ENCODE assay signal across 8 cellular contexts in genomic region chr13:97975851-97976550, GRCh38. TPM values are rescaled to one million over a fixed set of nuclear protein-coding genes. Genes with fewer than 3 reads are reported as not detected.
DNase-seq lines count a peak whose midpoint lies in the region; ATAC-seq and TF ChIP-seq lines count a peak whose summit lies in the region.

No MANE protein-coding gene starts in this region.

- peaks cover 15% of the 10 kb centered on the region for H3F3A ChIP-seq in SK-N-SH (replicated peaks; ENCODE audit: insufficient read depth)

- H3K9me3 ChIP-seq in SK-N-SH (no peaks in the 10 kb centered on the region), testis (no peaks in the 10 kb centered on the region)

- H3K79me2 ChIP-seq in SK-N-SH (ENCODE audit: insufficient read depth), result peaks cover 42% of the 10 kb centered on the region

- TF ChIP-seq RAD21 in SK-N-SH (IDR thresholded peaks at IDR 0.05; ENCODE audit: low read length), result no peak

- peak overlapping the region; percentile 91 to 99 for H3K27ac Mint-ChIP-seq in activated naive CD4-positive, alpha-beta T cell treated with anti-CD3 and anti-CD28 coated beads, Interleukin-2, amount 50 U/mL, for 72 hours
- H3K27ac Mint-ChIP-seq in glutamatergic neuron (ENCODE audit: unreplicated experiment), result peak overlapping the region; percentile 84

- peak overlapping the region; percentile 87 for H3K27ac ChIP-seq in SK-N-SH (ENCODE audit: low read depth in 2 of 2, low read length in 1 of 2)
- H3K27ac ChIP-seq in testis, result peak overlapping the region; percentile 80 to 97

- peak overlapping the region; percentile 86 for H3K9ac ChIP-seq in SK-N-SH

- H3K4me3 ChIP-seq in NB4 (ENCODE audit: low read depth, low read length) (peak overlapping the region; percentile 65), SK-N-SH (ENCODE audit: low read depth in 2 of 2, low read length in 1 of 2) (peak overlapping the region; percentile 59 to 78), testis (peak overlapping the region; percentile 64 to 88)

- intact Hi-C loops in testis (cut with DNase I; ENCODE audit: low total_unique reads), result no loop called here

- H3K27me3 ChIP-seq in SK-N-SH (ENCODE audit: insufficient read depth) (no peaks in the 10 kb centered on the region), testis (no peaks in the 10 kb centered on the region)

- peak overlapping the region; percentile 96 for H3K4me2 ChIP-seq in SK-N-SH

- POLR2A ChIA-PET in SK-N-SH (lab: Yijun Ruan, JAX), result no interaction called here

- ATAC-seq in HG02571 (IDR thresholded peaks at IDR 0.05; ENCODE audit: unreplicated experiment), result peak; percentile 90
- peak; percentile 86 to 92 for ATAC-seq in activated naive CD4-positive, alpha-beta T cell treated with anti-CD3 and anti-CD28 coated beads, Interleukin-2, amount 50 U/mL, for 72 hours
- peak; percentile 95 for ATAC-seq in omental fat pad (ENCODE audit: low FRiP score)

- peak; percentile 65 for TF ChIP-seq POLR2A in GM10847 (IDR thresholded peaks at IDR 0.05; ENCODE audit: extremely low read depth, insufficient read length)
- TF ChIP-seq POLR2A in NB4 (IDR thresholded peaks at IDR 0.05; ENCODE audit: extremely low read depth, insufficient read length), result peak; percentile 72
- TF ChIP-seq POLR2A in testis (IDR thresholded peaks at IDR 0.05), result peak; percentile 63

- H3K9me3 Mint-ChIP-seq in activated naive CD4-positive, alpha-beta T cell treated with anti-CD3 and anti-CD28 coated beads, Interleukin-2, amount 50 U/mL, for 72 hours, result no peaks in the 10 kb centered on the region
- peaks cover 2% of the 10 kb centered on the region for H3K9me3 Mint-ChIP-seq in glutamatergic neuron (ENCODE audit: unreplicated experiment)

- TF ChIP-seq CTCF in NB4 (IDR thresholded peaks at IDR 0.05; ENCODE audit: low read depth, low read length), result no peak
- no peak for TF ChIP-seq CTCF in SK-N-SH (IDR thresholded peaks at IDR 0.05)
- TF ChIP-seq CTCF in glutamatergic neuron (IDR thresholded peaks at IDR 0.05; ENCODE audit: partially characterized antibody, unreplicated experiment), result no peak
- TF ChIP-seq CTCF in omental fat pad (IDR thresholded peaks at IDR 0.05), result no peak
- peak in 1 of 3 experiments; percentile 11 for TF ChIP-seq CTCF in testis (IDR thresholded peaks at IDR 0.05)

- H3K36me3 Mint-ChIP-seq in activated naive CD4-positive, alpha-beta T cell treated with anti-CD3 and anti-CD28 coated beads, Interleukin-2, amount 50 U/mL, for 72 hours, result peaks cover 8 to 12% of the 10 kb centered on the region in 2 donors
- H3K36me3 Mint-ChIP-seq in glutamatergic neuron (ENCODE audit: unreplicated experiment), result no peaks in the 10 kb centered on the region

- DNase-seq in NB4 (ENCODE audit: low read depth) (peak; percentile 93), SK-N-SH (peak; percentile 98), glutamatergic neuron (peak; percentile 96), omental fat pad (ENCODE audit: low spot score) (peak; percentile 56), testis (peak; percentile 51)
- peak; percentile 92 to 94 for DNase-seq in activated naive CD4-positive, alpha-beta T cell treated with anti-CD3 and anti-CD28 coated beads, Interleukin-2, amount 50 U/mL, for 72 hours (ENCODE audit: low spot score in 2 of 2)

- H2AFZ ChIP-seq in SK-N-SH (ENCODE audit: low read depth), result peak overlapping the region; percentile 72

- H3K4me1 Mint-ChIP-seq in glutamatergic neuron (ENCODE audit: low read depth, unreplicated experiment), result peaks cover 9% of the 10 kb centered on the region

- H3K4me1 ChIP-seq in SK-N-SH (ENCODE audit: control insufficient read depth in 1 of 2, insufficient read depth in 2 of 2, low read depth in 1 of 2, low read length in 1 of 2) (peaks cover 9 to 16% of the 10 kb centered on the region in 2 experiments; a peak in 3 of 4 replicates), testis (peaks cover 9% of the 10 kb centered on the region)

- CTCF ChIA-PET in SK-N-SH (lab: Yijun Ruan, JAX), result no interaction called here

- H3K36me3 ChIP-seq in SK-N-SH (replicated peaks in 1 of 2; ENCODE audit: control insufficient read depth in 1 of 2, insufficient read depth in 2 of 2, low read length in 1 of 2), result peaks cover 0 to 9% of the 10 kb centered on the region in 2 experiments
- no peaks in the 10 kb centered on the region for H3K36me3 ChIP-seq in testis (ENCODE audit: low read depth, missing control alignments)

- WGBS in SK-N-SH (ENCODE audit: low lambda C conversion rate), result 0% methylated on average over 14 of the region's 72 CpGs
- WGBS in testis, 2 donors, result 0 to 2% methylated on average over 13 of the region's 72 CpGs

- no peaks in the 10 kb centered on the region for H3K9me2 ChIP-seq in SK-N-SH

- no peak for TF ChIP-seq EP300 in SK-N-SH (IDR thresholded peaks at IDR 0.05; ENCODE audit: borderline replicate concordance in 1 of 2, low read depth in 1 of 2, low read length in 1 of 2)

- H4K20me1 ChIP-seq in SK-N-SH (ENCODE audit: insufficient read depth), result peaks cover 12% of the 10 kb centered on the region

- H3K27me3 Mint-ChIP-seq in glutamatergic neuron (ENCODE audit: unreplicated experiment), result peaks cover 5% of the 10 kb centered on the region

- H3K4me3 Mint-ChIP-seq in glutamatergic neuron (ENCODE audit: unreplicated experiment), result peak overlapping the region; percentile 89

TF ChIP-seq in SK-N-SH, 30 proteins besides CTCF, POLR2A, EP300 and RAD21:
- TF ChIP-seq GATA2 (CRISPR knock-in tag; IDR thresholded peaks at IDR 0.05) (no peak), POLR2AphosphoS5 (IDR thresholded peaks at IDR 0.05; ENCODE audit: low read depth, low read length) (peak; percentile 14; the same call in 1 of the 2 replicates), MAX (IDR thresholded peaks at IDR 0.05; ENCODE audit: low read depth) (peak; percentile 56; the same call in 1 of the 2 replicates), NRF1 (IDR thresholded peaks at IDR 0.05; ENCODE audit: low read depth, low read length) (peak; percentile 65), FOSL2 (IDR thresholded peaks at IDR 0.05; ENCODE audit: borderline replicate concordance, low read depth) (peak; percentile 36; the same call in 1 of the 2 replicates), MXI1 (IDR thresholded peaks at IDR 0.05; ENCODE audit: low read depth, low read length) (peak; percentile 53; the same call in 1 of the 2 replicates), TCF12 (IDR thresholded peaks at IDR 0.05) (no peak), TAF1 (IDR thresholded peaks at IDR 0.05; ENCODE audit: borderline replicate concordance, low read depth, low read length) (peak; percentile 67)

RNA-seq across cellular contexts. Expression of gene IPO5, which starts 22.5 kb away (rescaled TPM):
- 77.1 and 91.8 TPM in 2 replicates for polyA plus RNA-seq in SK-N-SH (2012; rRNA removed)
- polyA plus RNA-seq in SK-N-SH (2012; cell fraction: cytosol; rRNA removed), result 94.2 and 97.4 TPM in 2 replicates
- polyA plus RNA-seq in SK-N-SH (2012; cell fraction: nucleus; rRNA removed), result 62.2 and 136 TPM in 2 replicates
- total RNA-seq in activated naive CD4-positive, alpha-beta T cell treated with anti-CD3 and anti-CD28 coated beads, Interleukin-2, amount 50 U/mL, for 72 hours, result 100 to 1,000 TPM; 228 to 256 TPM
- 122 TPM for total RNA-seq in glutamatergic neuron (ENCODE audit: unreplicated experiment)
- total RNA-seq in omental fat pad, result 100 to 1,000 TPM; 106 to 170 (median 132) TPM
- 100 to 1,000 TPM; 231 to 323 TPM for total RNA-seq in testis
- 465 TPM for polyA plus RNA-seq in testis (ENCODE audit: insufficient read depth, low read depth, low replicate concordance)

Comparison
In these comparisons a context has a peak if more than half of its experiments do, and no peak if none do; other contexts are left out.
1. Peak in every context shown above with its lines: DNase-seq, ATAC-seq, H3K4me3 ChIP-seq and H3K27ac ChIP-seq.